10 cellular contexts compared by ENCODE assay signal in the genomic region with DNA sequence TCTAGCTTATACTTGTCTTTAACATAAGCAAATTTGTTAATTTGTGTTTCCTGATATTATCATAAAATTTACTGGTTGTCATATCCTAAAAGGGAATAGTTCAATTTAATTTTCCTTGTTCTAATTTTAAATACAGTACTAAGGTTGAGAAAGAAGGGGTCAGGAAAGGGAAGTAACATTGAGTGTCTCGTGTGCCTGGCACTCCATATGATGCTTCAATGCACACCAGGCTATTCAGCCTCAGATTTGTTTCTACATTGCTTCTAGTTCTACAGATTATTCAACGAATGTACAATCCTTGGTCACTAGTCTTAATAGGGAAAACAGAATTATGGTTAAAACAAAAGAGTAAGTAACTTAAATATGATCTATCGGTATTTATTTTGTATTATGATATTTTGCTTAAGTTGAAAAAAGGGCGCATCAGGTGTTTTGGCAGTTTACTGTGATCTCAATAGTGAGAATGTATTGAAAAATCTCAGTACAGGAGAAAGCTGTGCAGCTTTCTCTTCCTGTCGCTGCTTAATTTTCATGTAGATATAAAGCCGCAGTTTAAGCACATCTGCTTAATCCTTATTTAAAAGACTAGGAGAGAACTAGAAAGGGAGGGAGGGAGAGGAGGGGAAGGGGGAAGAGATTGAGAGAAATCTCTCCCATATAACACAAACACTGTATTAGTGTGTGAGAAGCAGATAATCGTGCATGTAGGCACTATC. TPM values are rescaled to one million over a fixed set of nuclear protein-coding genes. Genes with fewer than 3 reads are reported as not detected.
A peak's percentile ranks its signal among the peaks of the same experiment; 100 is the strongest.
DNase-seq lines count a peak whose midpoint lies in the region; ATAC-seq lines count a peak whose summit lies in the region.
"Had no signal": no experiment of that assay in that cellular context is flagged by ENCODE, and none has a peak within 500 bp of the region (broad histone marks: within the 10 kb centered on the region; RNA-seq: fewer than 3 reads in every experiment).

No MANE protein-coding gene starts in this region.

- H3K4me1 Mint-ChIP-seq in activated CD8-positive, alpha-beta memory T cell treated with anti-CD3 and anti-CD28 coated beads, Interleukin-2, amount 10 ng/mL, durations not matched to agents 7 days and 5 days: peaks cover 72% of the 10 kb centered on the region
- peaks cover 55% of the 10 kb centered on the region for H3K4me1 Mint-ChIP-seq in stimulated activated effector memory CD8-positive, alpha-beta T cell treated with anti-CD3 and anti-CD28 coated beads, Interleukin-12 subunit alpha, Interleukin-12 subunit beta, amount 100 ng/mL, for 72 hours

- H3K36me3 Mint-ChIP-seq in activated CD8-positive, alpha-beta memory T cell treated with anti-CD3 and anti-CD28 coated beads, Interleukin-2, amount 10 ng/mL, durations not matched to agents 7 days and 5 days: peaks cover 63% of the 10 kb centered on the region
- peaks cover 100% of the 10 kb centered on the region for H3K36me3 Mint-ChIP-seq in stimulated activated effector memory CD8-positive, alpha-beta T cell treated with anti-CD3 and anti-CD28 coated beads, Interleukin-12 subunit alpha, Interleukin-12 subunit beta, amount 100 ng/mL, for 72 hours

- H3K27ac Mint-ChIP-seq in activated CD8-positive, alpha-beta memory T cell treated with anti-CD3 and anti-CD28 coated beads, Interleukin-2, amount 10 ng/mL, durations not matched to agents 7 days and 5 days: peak overlapping the region; percentile 76
- peak overlapping the region; percentile 88 for H3K27ac Mint-ChIP-seq in stimulated activated effector memory CD8-positive, alpha-beta T cell treated with anti-CD3 and anti-CD28 coated beads, Interleukin-12 subunit alpha, Interleukin-12 subunit beta, amount 100 ng/mL, for 72 hours
- H3K27ac Mint-ChIP-seq: nephron had no signal

- DNase-seq in activated CD8-positive, alpha-beta memory T cell treated with anti-CD3 and anti-CD28 coated beads, Interleukin-2, amount 10 ng/mL, durations not matched to agents 7 days and 5 days: no peak
- DNase-seq in activated CD8-positive, alpha-beta memory T cell treated with anti-CD3 and anti-CD28 coated beads, Interleukin-2, amount 50 U/mL, for 48 hours: no peak
- DNase-seq in OCI-M1 (lab: John Stamatoyannopoulos, UW): peak; percentile 50
- DNase-seq in stimulated activated effector memory CD8-positive, alpha-beta T cell treated with anti-CD3 and anti-CD28 coated beads, Interleukin-12 subunit alpha, Interleukin-12 subunit beta, amount 100 ng/mL, for 72 hours (ENCODE audit: low spot score in 2 of 2): no peak
- DNase-seq in NCI-H146 treated with DMSO at 0.1 percent for 48 hours (lab: John Stamatoyannopoulos, UW; ENCODE audit: unreplicated experiment): no peak
- DNase-seq in NCI-H345 treated with DMSO at 0.1 percent for 48 hours (lab: John Stamatoyannopoulos, UW; ENCODE audit: unreplicated experiment): no peak
- DNase-seq: activated gamma-delta T cell treated with Interleukin-2 at 50 U/mL for 16 hours had no signal

- CTCF ChIA-PET in activated CD8-positive, alpha-beta memory T cell treated with anti-CD3 and anti-CD28 coated beads, Interleukin-2, amount 10 ng/mL, durations not matched to agents 7 days and 5 days (lab: Charles Lee): interaction anchor here (1.2 to 2.6 kb wide), 5 partner anchors 7 to 50 kb away, joined by 3 to 7 read pairs (median 4); no protein-coding TSS in a partner anchor

- H3K27me3 Mint-ChIP-seq in activated CD8-positive, alpha-beta memory T cell treated with anti-CD3 and anti-CD28 coated beads, Interleukin-2, amount 10 ng/mL, durations not matched to agents 7 days and 5 days: no peaks in the 10 kb centered on the region

- H3K4me3 Mint-ChIP-seq in activated CD8-positive, alpha-beta memory T cell treated with anti-CD3 and anti-CD28 coated beads, Interleukin-2, amount 10 ng/mL, durations not matched to agents 7 days and 5 days: peak overlapping the region; percentile 56
- H3K4me3 Mint-ChIP-seq in stimulated activated effector memory CD8-positive, alpha-beta T cell treated with anti-CD3 and anti-CD28 coated beads, Interleukin-12 subunit alpha, Interleukin-12 subunit beta, amount 100 ng/mL, for 72 hours: peak overlapping the region; percentile 67
- H3K4me3 Mint-ChIP-seq: nephron had no signal

- H3K9me3 Mint-ChIP-seq in activated CD8-positive, alpha-beta memory T cell treated with anti-CD3 and anti-CD28 coated beads, Interleukin-2, amount 10 ng/mL, durations not matched to agents 7 days and 5 days (ENCODE audit: low read depth): no peaks in the 10 kb centered on the region
- H3K9me3 Mint-ChIP-seq in stimulated activated effector memory CD8-positive, alpha-beta T cell treated with anti-CD3 and anti-CD28 coated beads, Interleukin-12 subunit alpha, Interleukin-12 subunit beta, amount 100 ng/mL, for 72 hours: no peaks in the 10 kb centered on the region
- H3K9me3 Mint-ChIP-seq: nephron had no signal

- ATAC-seq in activated CD8-positive, alpha-beta memory T cell treated with anti-CD3 and anti-CD28 coated beads, Interleukin-2, amount 10 ng/mL, durations not matched to agents 7 days and 5 days: peak; percentile 18
- ATAC-seq in HG02852 (IDR thresholded peaks at IDR 0.05; ENCODE audit: unreplicated experiment) (peak; percentile 43), HG02623 (IDR thresholded peaks at IDR 0.05; ENCODE audit: unreplicated experiment) (no peak)
- no peak for ATAC-seq in stimulated activated effector memory CD8-positive, alpha-beta T cell treated with anti-CD3 and anti-CD28 coated beads, Interleukin-12 subunit alpha, Interleukin-12 subunit beta, amount 100 ng/mL, for 72 hours

RNA-seq across cellular contexts. Expression of a gene that starts 13.0 kb away (rescaled TPM):
- total RNA-seq in activated CD8-positive, alpha-beta memory T cell treated with anti-CD3 and anti-CD28 coated beads, Interleukin-2, amount 10 ng/mL, durations not matched to agents 7 days and 5 days: 100 to 1,000 TPM; 556 to 674 TPM

Comparison
In these comparisons a context has a peak if more than half of its experiments do, and no peak if none do; other contexts are left out.
1. ATAC-seq: peak in activated CD8-positive, alpha-beta memory T cell treated with anti-CD3 and anti-CD28 coated beads, Interleukin-2, amount 10 ng/mL, durations not matched to agents 7 days and 5 days (single experiment) and HG02852 (single experiment); none in stimulated activated effector memory CD8-positive, alpha-beta T cell treated with anti-CD3 and anti-CD28 coated beads, Interleukin-12 subunit alpha, Interleukin-12 subunit beta, amount 100 ng/mL, for 72 hours (single experiment) and HG02623 (single experiment).